8 cellular contexts compared by ENCODE assay signal in the genomic region with DNA sequence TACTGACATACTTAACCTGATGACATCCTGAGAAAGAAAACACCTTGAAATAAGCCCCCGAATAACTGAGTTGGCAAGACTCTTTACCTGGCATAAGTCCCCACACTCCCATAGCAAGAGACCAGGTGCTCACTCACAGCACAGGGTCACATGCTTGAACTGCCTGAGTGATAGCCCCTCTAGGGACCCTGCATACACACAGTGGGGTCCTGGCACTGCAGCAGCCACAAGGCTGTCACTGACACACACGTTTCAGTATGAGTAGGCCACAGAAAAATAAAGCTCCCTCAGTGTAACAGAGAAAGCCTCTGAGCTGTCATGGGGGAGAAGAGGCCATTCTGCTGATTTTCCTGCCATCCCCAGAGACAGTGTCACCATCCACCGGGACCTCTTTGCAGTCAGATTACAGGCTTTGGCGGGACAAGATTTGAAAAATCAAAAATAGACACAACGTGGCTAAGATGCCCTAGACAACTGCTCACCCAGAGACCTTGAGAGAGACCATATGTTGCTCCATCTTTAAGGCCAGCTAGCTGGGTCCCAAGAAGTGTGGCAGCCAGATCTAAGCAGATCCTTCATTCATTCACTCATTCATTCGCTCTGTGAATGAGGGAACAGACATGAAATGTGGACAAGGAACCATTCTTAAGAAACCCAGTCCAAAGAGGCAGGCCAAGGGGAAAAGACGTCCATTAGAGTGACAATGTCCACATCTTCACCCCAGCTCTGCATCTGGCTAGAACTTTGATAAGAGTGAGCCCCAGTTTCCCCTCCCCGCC. TPM values are rescaled to one million over a fixed set of nuclear protein-coding genes. Genes with fewer than 3 reads are reported as not detected.
DNase-seq lines count a peak whose midpoint lies in the region; ATAC-seq, FAIRE-seq and TF ChIP-seq lines count a peak whose summit lies in the region.

No MANE protein-coding gene starts in this region.

- TF ChIP-seq POLR2A in endothelial cell of umbilical vein (IDR thresholded peaks at IDR 0.05; ENCODE audit: low read depth, low read length) = no peak

- no peak for FAIRE-seq in endothelial cell of umbilical vein (lab: Jason Lieb, UNC)

- H3K4me3 Mint-ChIP-seq in activated naive CD4-positive, alpha-beta T cell treated with anti-CD3 and anti-CD28 coated beads, Interleukin-2, amount 50 U/mL, for 24 hours = peak overlapping the region; percentile 83
- peak overlapping the region; percentile 85 for H3K4me3 Mint-ChIP-seq in type B pancreatic cell

- dilution Hi-C loops in endothelial cell of umbilical vein (cut with MboI; ENCODE audit: extremely low pct_ligation_motif_present, low sequenced_read_pairs) = no loop called here

- CTCF ChIA-PET in Panc1 (lab: Charles Lee) (interaction anchor here (0.6 to 1.9 kb wide), 3 partner anchors 15 to 1670 kb away, joined by 4 to 7 read pairs (median 4); no protein-coding TSS in a partner anchor), endothelial cell of umbilical vein (lab: Charles Lee) (interaction anchor here (2.5 kb wide), 1 partner anchor 45 kb away, joined by 11 read pairs; no protein-coding TSS in a partner anchor)

- no peaks in the 10 kb centered on the region for H4K20me1 ChIP-seq in endothelial cell of umbilical vein (replicated peaks; ENCODE audit: control insufficient read depth, extremely low read depth, insufficient read depth, low read length)

- H3K9me1 ChIP-seq in endothelial cell of umbilical vein (replicated peaks; ENCODE audit: control insufficient read depth, extremely low read depth, insufficient read depth, low read length) = no peaks in the 10 kb centered on the region

- in situ Hi-C loops in Panc1 (cut with HindIII; ENCODE audit: low pct_unique_long_range_greater_than_20kb, low sequenced_read_pairs) = no loop called here

- H3K27ac Mint-ChIP-seq in activated naive CD4-positive, alpha-beta T cell treated with anti-CD3 and anti-CD28 coated beads, Interleukin-2, amount 50 U/mL, for 24 hours = peak overlapping the region; percentile 41
- peak overlapping the region; percentile 35 for H3K27ac Mint-ChIP-seq in type B pancreatic cell

- peak overlapping the region; percentile 70 for H3K4me2 ChIP-seq in endothelial cell of umbilical vein (ENCODE audit: insufficient read depth, low read length)

- DNase-seq in activated naive CD4-positive, alpha-beta T cell treated with anti-CD3 and anti-CD28 coated beads, Interleukin-2, amount 50 U/mL, for 16 hours = no peak
- DNase-seq in Panc1 (ENCODE audit: low read depth, low spot score) (no peak), endothelial cell of umbilical vein (ENCODE audit: low read depth, low spot score) (no peak), type B pancreatic cell (ENCODE audit: extremely low spot score, unreplicated experiment) (no peak), D341Med (ENCODE audit: low spot score) (no peak), NOMO-1 (lab: John Stamatoyannopoulos, UW; ENCODE audit: unreplicated experiment in 2 of 2) (no peak)

- no peaks in the 10 kb centered on the region for H3K36me3 Mint-ChIP-seq in activated naive CD4-positive, alpha-beta T cell treated with anti-CD3 and anti-CD28 coated beads, Interleukin-2, amount 50 U/mL, for 24 hours
- no peaks in the 10 kb centered on the region for H3K36me3 Mint-ChIP-seq in type B pancreatic cell

- no peaks in the 10 kb centered on the region for H3K9me3 Mint-ChIP-seq in activated naive CD4-positive, alpha-beta T cell treated with anti-CD3 and anti-CD28 coated beads, Interleukin-2, amount 50 U/mL, for 24 hours
- no peaks in the 10 kb centered on the region for H3K9me3 Mint-ChIP-seq in type B pancreatic cell

- POLR2A ChIA-PET in Panc1 (lab: Charles Lee) = interaction anchor here (0.6 kb wide), 1 partner anchor 62 kb away, joined by 3 read pairs; no protein-coding TSS in a partner anchor
- POLR2A ChIA-PET in endothelial cell of umbilical vein (lab: Charles Lee) = no interaction called here

- no peaks in the 10 kb centered on the region for H3K27me3 Mint-ChIP-seq in activated naive CD4-positive, alpha-beta T cell treated with anti-CD3 and anti-CD28 coated beads, Interleukin-2, amount 50 U/mL, for 24 hours
- peaks cover 10% of the 10 kb centered on the region for H3K27me3 Mint-ChIP-seq in type B pancreatic cell

- BruUV-seq in Panc1 (replicated peaks; lab: Mats Ljungman, UMichigan) = no TSS peak
- BruUV-seq in endothelial cell of umbilical vein (replicated peaks; lab: Mats Ljungman, UMichigan) = TSS peak; percentile 14

- peak overlapping the region; percentile 83 for H3K27ac ChIP-seq in Panc1 (ENCODE audit: low read length)
- no peak overlapping the region for H3K27ac ChIP-seq in endothelial cell of umbilical vein (ENCODE audit: insufficient read depth, low read depth, low read length)

- H3K4me1 ChIP-seq in Panc1 (ENCODE audit: control insufficient read depth, insufficient read depth, low read length) (peaks cover 25% of the 10 kb centered on the region), endothelial cell of umbilical vein (ENCODE audit: control insufficient read depth, extremely low read depth, insufficient read depth, low read length) (peaks cover 24% of the 10 kb centered on the region)

- H3K36me3 ChIP-seq in Panc1 (ENCODE audit: control insufficient read depth, insufficient read depth, low read length) = 0 out of 2 replicates have a peak, but pooled peaks cover 2% of the 10 kb centered on the region
- H3K36me3 ChIP-seq in endothelial cell of umbilical vein (ENCODE audit: control insufficient read depth in 2 of 2, extremely low read depth in 1 of 2, insufficient read depth in 2 of 2, low read length in 2 of 2) = no peaks in the 10 kb centered on the region

- ATAC-seq in Panc1 (no peak), HG02642 (IDR thresholded peaks at IDR 0.05; ENCODE audit: poor library complexity, unreplicated experiment) (no peak)

- peaks cover 38% of the 10 kb centered on the region for H3K79me2 ChIP-seq in endothelial cell of umbilical vein (ENCODE audit: control insufficient read depth, insufficient read depth, low read length)

- TF ChIP-seq CTCF in Panc1 (IDR thresholded peaks at IDR 0.05) (no peak), endothelial cell of umbilical vein (IDR thresholded peaks at IDR 0.05; ENCODE audit: extremely low read depth in 1 of 2, insufficient read depth in 1 of 2, low read depth in 1 of 2, low read length in 2 of 2) (no peak), type B pancreatic cell (conservative IDR thresholded peaks at IDR 0.05) (no peak)

- H3K4me3 ChIP-seq in Panc1 (ENCODE audit: low read depth in 2 of 2, low read length in 2 of 2) (peak overlapping the region; percentile 72 to 80), endothelial cell of umbilical vein (replicated peaks in 1 of 3; ENCODE audit: insufficient read depth in 1 of 3, low read depth in 1 of 3, low read length in 3 of 3) (peak overlapping the region in 1 of 3 experiments; percentile 16)

- no peak overlapping the region for H2AFZ ChIP-seq in endothelial cell of umbilical vein (ENCODE audit: low read depth, low read length)

- intact Hi-C loops in Panc1 (cut with micrococcal nuclease; ENCODE audit: unreplicated experiment) = no loop called here
- intact Hi-C loops in endothelial cell of umbilical vein (cut with micrococcal nuclease) = loop anchor here (1.0 to 2.0 kb wide), 2 partner anchors 45 to 77 kb away; no protein-coding TSS in a partner anchor

- H3K4me1 Mint-ChIP-seq in activated naive CD4-positive, alpha-beta T cell treated with anti-CD3 and anti-CD28 coated beads, Interleukin-2, amount 50 U/mL, for 24 hours = peaks cover 12% of the 10 kb centered on the region
- H3K4me1 Mint-ChIP-seq in type B pancreatic cell (ENCODE audit: unreplicated experiment) = peaks cover 22% of the 10 kb centered on the region

- no peak overlapping the region for H3K9ac ChIP-seq in endothelial cell of umbilical vein (replicated peaks; ENCODE audit: extremely low read depth, insufficient read depth, low read length)

- no peaks in the 10 kb centered on the region for H3K9me3 ChIP-seq in Panc1 (ENCODE audit: control insufficient read depth, insufficient read depth, low read depth, low read length)
- H3K9me3 ChIP-seq in endothelial cell of umbilical vein (replicated peaks; ENCODE audit: control insufficient read depth, insufficient read depth, low read length) = no peaks in the 10 kb centered on the region

- H3K27me3 ChIP-seq in Panc1 (ENCODE audit: control insufficient read depth, insufficient read depth, low read length) (no peaks in the 10 kb centered on the region), endothelial cell of umbilical vein (ENCODE audit: control insufficient read depth in 2 of 2, insufficient read depth in 2 of 2, low read length in 2 of 2) (no peaks in the 10 kb centered on the region)

TF ChIP-seq in endothelial cell of umbilical vein, 7 proteins besides CTCF, POLR2A, EP300 and RAD21 (continues in another document):
- TF ChIP-seq, protein P1, sequence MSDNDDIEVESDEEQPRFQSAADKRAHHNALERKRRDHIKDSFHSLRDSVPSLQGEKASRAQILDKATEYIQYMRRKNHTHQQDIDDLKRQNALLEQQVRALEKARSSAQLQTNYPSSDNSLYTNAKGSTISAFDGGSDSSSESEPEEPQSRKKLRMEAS (IDR thresholded peaks at IDR 0.05; ENCODE audit: insufficient read depth, insufficient read length) = no peak
- TF ChIP-seq GATA2 (IDR thresholded peaks at IDR 0.05; ENCODE audit: insufficient read depth, insufficient read length, low read depth, low read length) = no peak

RNA-seq across cellular contexts. Expression of a gene that starts 1.6 kb away (rescaled TPM):
- total RNA-seq in Panc1 (2021; ENCODE audit: unreplicated experiment) (359 TPM), endothelial cell of umbilical vein (125 TPM in 2 replicates), type B pancreatic cell (ENCODE audit: low replicate concordance) (23.4 and 27.7 TPM in 2 replicates)
- 1,007 TPM for polyA plus RNA-seq in Panc1 (2012; ENCODE audit: insufficient read length)
- 133 and 141 TPM in 2 replicates for polyA plus RNA-seq in endothelial cell of umbilical vein
- polyA plus RNA-seq in endothelial cell of umbilical vein (2011; cell fraction: cytosol; rRNA removed) = 88.9 and 96.7 TPM in 2 replicates
- 99.8 and 106 TPM in 2 replicates for polyA plus RNA-seq in endothelial cell of umbilical vein (2011; cell fraction: nucleus; rRNA removed)
- 97.9 and 111 TPM in 2 replicates for polyA plus RNA-seq in endothelial cell of umbilical vein (2012)
- 101 and 103 TPM in 2 replicates for polyA minus RNA-seq in endothelial cell of umbilical vein
- 54.0 TPM for polyA minus RNA-seq in endothelial cell of umbilical vein (2011; cell fraction: cytosol; rRNA and poly(A)+ RNA removed)
- polyA minus RNA-seq in endothelial cell of umbilical vein (2011; cell fraction: nucleus; rRNA and poly(A)+ RNA removed) = 34.3 and 35.2 TPM in 2 replicates

RNA-seq across cellular contexts. Expression of a gene that starts 52.4 kb away (rescaled TPM):
- 1,725 TPM for total RNA-seq in Panc1 (2021; ENCODE audit: unreplicated experiment)
- 2,683 TPM for polyA plus RNA-seq in Panc1 (2012; ENCODE audit: insufficient read length)
- 875 and 911 TPM in 2 replicates for total RNA-seq in endothelial cell of umbilical vein
- 1,040 and 1,305 TPM in 2 replicates for polyA plus RNA-seq in endothelial cell of umbilical vein
- polyA plus RNA-seq in endothelial cell of umbilical vein (2011; cell fraction: cytosol; rRNA removed) = 1,913 and 1,931 TPM in 2 replicates
- polyA plus RNA-seq in endothelial cell of umbilical vein (2011; cell fraction: nucleus; rRNA removed) = 1,373 and 1,721 TPM in 2 replicates
- 1,239 and 1,518 TPM in 2 replicates for polyA plus RNA-seq in endothelial cell of umbilical vein (2012)
- polyA minus RNA-seq in endothelial cell of umbilical vein = 537 and 767 TPM in 2 replicates
- 247 TPM for polyA minus RNA-seq in endothelial cell of umbilical vein (2011; cell fraction: cytosol; rRNA and poly(A)+ RNA removed)
- polyA minus RNA-seq in endothelial cell of umbilical vein (2011; cell fraction: nucleus; rRNA and poly(A)+ RNA removed) = 157 and 183 TPM in 2 replicates
- 761 and 1,411 TPM in 2 replicates for total RNA-seq in type B pancreatic cell (ENCODE audit: low replicate concordance)
